Comparison of ENCODE assay signal across 23 cellular contexts in genomic region chr22:42678894-42679293, GRCh38. TPM values are rescaled to one million over a fixed set of nuclear protein-coding genes. Genes with fewer than 3 reads are reported as not detected.
DNase-seq lines count a peak whose midpoint lies in the region; ATAC-seq, FAIRE-seq and TF ChIP-seq lines count a peak whose summit lies in the region.
"Had no signal": no experiment of that assay in that cellular context is flagged by ENCODE, and none has a peak within 500 bp of the region (broad histone marks: within the 10 kb centered on the region; RNA-seq: fewer than 3 reads in every experiment).

No MANE protein-coding gene starts in this region.

- no peak overlapping the region for H2AFZ ChIP-seq in HepG2 (ENCODE audit: low read length)
- H2AFZ ChIP-seq: GM23338 had no signal

- H3K36me3 ChIP-seq in HepG2 (replicated peaks in 1 of 2; ENCODE audit: control insufficient read depth in 1 of 2, insufficient read depth in 2 of 2, low read length in 2 of 2) = no peaks in the 10 kb centered on the region
- no peaks in the 10 kb centered on the region for H3K36me3 ChIP-seq in right lobe of liver
- no peaks in the 10 kb centered on the region for H3K36me3 ChIP-seq in vagina

- H3K27me3 ChIP-seq in HepG2 (ENCODE audit: control insufficient read depth in 1 of 2, insufficient read depth in 2 of 2, low read length in 2 of 2) = no peaks in the 10 kb centered on the region; a peak in 1 of 5 replicates
- no peaks in the 10 kb centered on the region for H3K27me3 ChIP-seq in right lobe of liver
- H3K27me3 ChIP-seq in vagina = no peaks in the 10 kb centered on the region

- H3K4me1 ChIP-seq in HepG2 (ENCODE audit: insufficient read depth, low read length) (peaks cover 67% of the 10 kb centered on the region), right lobe of liver (peaks cover 0 to 21% (median 6%) of the 10 kb centered on the region in 4 donors), vagina (peaks cover 77% of the 10 kb centered on the region)

- H4K20me1 ChIP-seq in HepG2 (ENCODE audit: insufficient read depth, low read length) = no peaks in the 10 kb centered on the region

- no TSS peak for BruUV-seq in HepG2 (replicated peaks; lab: Mats Ljungman, UMichigan)

- no CpG with 5 or more reads among the region's 1 CpG for WGBS in HepG2 (ENCODE audit: low lambda C conversion rate)
- WGBS in right lobe of liver (ENCODE audit: insufficient coverage, low coverage, low lambda C conversion rate, missing lambda C conversion rate) = no CpG with 5 or more reads among the region's 1 CpG

- no peak for DNase-seq in HepG2 (ENCODE audit: low spot score)
- DNase-seq in right lobe of liver = no peak
- no peak for DNase-seq in WTC11 (ENCODE audit: low spot score)
- no peak for DNase-seq in vagina (ENCODE audit: extremely low spot score in 2 of 2)
- no peak for DNase-seq in OCI-M1 (lab: John Stamatoyannopoulos, UW)
- no peak for DNase-seq in activated CD8-positive, alpha-beta T cell treated with anti-CD3 and anti-CD28 coated beads, Interleukin-2, amount 10 ng/mL, durations not matched to agents 7 days and 5 days
- DNase-seq: C1 segment of cervical spinal cord; Calu3; CD4-positive, alpha-beta memory T cell; COR-L47; DMS53; DMS79 treated with DMSO at 0.1 percent for 48 hours; GF-D8; H9 had no signal

- H3K4me3 Mint-ChIP-seq in WTC11 = no peak overlapping the region
- H3K4me3 Mint-ChIP-seq in activated CD8-positive, alpha-beta T cell treated with anti-CD3 and anti-CD28 coated beads, Interleukin-2, amount 10 ng/mL, durations not matched to agents 7 days and 5 days = no peak overlapping the region
- H3K4me3 Mint-ChIP-seq: CD4-positive, alpha-beta memory T cell; GM23338; H9 had no signal

- intact Hi-C loops in HepG2 (cut with micrococcal nuclease; ENCODE audit: unreplicated experiment) (no loop called here), right lobe of liver (cut with DNase I) (no loop called here), vagina (cut with DNase I) (no loop called here)

- no peak overlapping the region for H3K4me2 ChIP-seq in HepG2 (ENCODE audit: low read depth, low read length)
- H3K4me2 ChIP-seq: GM23338 had no signal

- no peak for TF ChIP-seq RAD21 in HepG2 (CRISPR knock-in tag; IDR thresholded peaks at IDR 0.05)

- CTCF ChIA-PET in HepG2 (lab: Yijun Ruan, JAX; ENCODE audit: low intra/inter-chr PET ratio, low total read pairs) (no interaction called here), WTC11 (lab: Charles Lee) (no interaction called here)
- CTCF ChIA-PET in activated CD8-positive, alpha-beta T cell treated with anti-CD3 and anti-CD28 coated beads, Interleukin-2, amount 10 ng/mL, durations not matched to agents 7 days and 5 days (lab: Charles Lee) = no interaction called here

- POLR2A ChIA-PET in HepG2 (lab: Yijun Ruan, JAX) (no interaction called here), WTC11 (lab: Charles Lee) (no interaction called here)
- POLR2A ChIA-PET in activated CD8-positive, alpha-beta T cell treated with anti-CD3 and anti-CD28 coated beads, Interleukin-2, amount 10 ng/mL, durations not matched to agents 7 days and 5 days (lab: Charles Lee) = no interaction called here

- 0 out of 2 replicates have a peak, but pooled peaks cover 6% of the 10 kb centered on the region for H3K27me3 Mint-ChIP-seq in WTC11 (ENCODE audit: low read depth)
- peaks cover 2% of the 10 kb centered on the region for H3K27me3 Mint-ChIP-seq in activated CD8-positive, alpha-beta T cell treated with anti-CD3 and anti-CD28 coated beads, Interleukin-2, amount 10 ng/mL, durations not matched to agents 7 days and 5 days (ENCODE audit: low read depth)

- peaks cover 21% of the 10 kb centered on the region for H3K9me3 Mint-ChIP-seq in WTC11
- no peaks in the 10 kb centered on the region for H3K9me3 Mint-ChIP-seq in activated CD8-positive, alpha-beta T cell treated with anti-CD3 and anti-CD28 coated beads, Interleukin-2, amount 10 ng/mL, durations not matched to agents 7 days and 5 days (ENCODE audit: insufficient read depth)

- H3K9me3 ChIP-seq in HepG2 (ENCODE audit: low read length) = peaks cover 11% of the 10 kb centered on the region; the same call in 1 of the 2 replicates
- no peaks in the 10 kb centered on the region for H3K9me3 ChIP-seq in right lobe of liver
- no peaks in the 10 kb centered on the region for H3K9me3 ChIP-seq in vagina

- H3K9ac ChIP-seq in HepG2 (ENCODE audit: insufficient read depth, low read depth, low read length) = no peak overlapping the region

- no peaks in the 10 kb centered on the region for H3K79me2 ChIP-seq in HepG2 (ENCODE audit: insufficient read depth, low read length)

- in situ Hi-C loops in HepG2 (cut with HindIII; ENCODE audit: extremely low pct_ligation_motif_present, low pct_unique_long_range_greater_than_20kb) = no loop called here

- no peak for ATAC-seq in HepG2
- no peak for ATAC-seq in right lobe of liver
- no peak for ATAC-seq in WTC11
- no peak for ATAC-seq in activated CD8-positive, alpha-beta T cell treated with anti-CD3 and anti-CD28 coated beads, Interleukin-2, amount 10 ng/mL, durations not matched to agents 7 days and 5 days
- ATAC-seq: GM23338, HCT116 had no signal

- FAIRE-seq in HepG2 (lab: Jason Lieb, UNC) = no peak
- FAIRE-seq: GM12891, GM18507 had no signal

- TF ChIP-seq CTCF in HepG2 (CRISPR knock-in tag; IDR thresholded peaks at IDR 0.05) = no peak
- TF ChIP-seq CTCF in right lobe of liver (IDR thresholded peaks at IDR 0.05) = no peak
- TF ChIP-seq CTCF in WTC11 (IDR thresholded peaks at IDR 0.05) = no peak
- TF ChIP-seq CTCF in vagina (IDR thresholded peaks at IDR 0.05) = no peak

- TF ChIP-seq POLR2A in HepG2 (IDR thresholded peaks at IDR 0.05; ENCODE audit: insufficient read depth in 1 of 2, low read depth in 2 of 2, low read length in 2 of 2) (no peak), right lobe of liver (IDR thresholded peaks at IDR 0.05) (no peak), vagina (IDR thresholded peaks at IDR 0.05) (no peak)

- H3K4me3 ChIP-seq in HepG2 (replicated peaks in 1 of 3; ENCODE audit: insufficient read depth in 1 of 3, low read depth in 2 of 3, low read length in 3 of 3) = no peak overlapping the region
- H3K4me3 ChIP-seq in right lobe of liver = no peak overlapping the region
- no peak overlapping the region for H3K4me3 ChIP-seq in vagina
- H3K4me3 ChIP-seq: GM23338 had no signal

- no peak overlapping the region for H3K27ac ChIP-seq in HepG2 (ENCODE audit: extremely low read length, insufficient read depth, low read length)
- H3K27ac ChIP-seq in right lobe of liver = no peak overlapping the region
- peak overlapping the region; percentile 55 for H3K27ac ChIP-seq in vagina

- TF ChIP-seq EP300 in HepG2 (IDR thresholded peaks at IDR 0.05; ENCODE audit: low read depth in 2 of 2, low read length in 2 of 2) = no peak
- TF ChIP-seq EP300 in HepG2 (CRISPR knock-in tag; IDR thresholded peaks at IDR 0.05; ENCODE audit: borderline replicate concordance) = no peak

- H3K36me3 Mint-ChIP-seq in WTC11 = peaks cover 10% of the 10 kb centered on the region
- H3K36me3 Mint-ChIP-seq in activated CD8-positive, alpha-beta T cell treated with anti-CD3 and anti-CD28 coated beads, Interleukin-2, amount 10 ng/mL, durations not matched to agents 7 days and 5 days (ENCODE audit: low read depth) = no peaks in the 10 kb centered on the region

- H3K4me1 Mint-ChIP-seq in WTC11 = peaks cover 3% of the 10 kb centered on the region
- H3K4me1 Mint-ChIP-seq in activated CD8-positive, alpha-beta T cell treated with anti-CD3 and anti-CD28 coated beads, Interleukin-2, amount 10 ng/mL, durations not matched to agents 7 days and 5 days (ENCODE audit: low read depth) = no peaks in the 10 kb centered on the region
- H3K4me1 Mint-ChIP-seq: GM23338 had no signal

- H3K27ac Mint-ChIP-seq in WTC11 = no peak overlapping the region
- H3K27ac Mint-ChIP-seq in activated CD8-positive, alpha-beta T cell treated with anti-CD3 and anti-CD28 coated beads, Interleukin-2, amount 10 ng/mL, durations not matched to agents 7 days and 5 days = no peak overlapping the region
- H3K27ac Mint-ChIP-seq: CD4-positive, alpha-beta memory T cell; GM23338; H9 had no signal

RNA-seq across cellular contexts. Expression of gene CYB5R3, which starts 29.7 kb away (rescaled TPM):
- total RNA-seq in HepG2 (2016; rRNA removed; fragmentation: Illumina TruSeq; extraction: Trizol) = 31.5 and 32.4 TPM in 2 replicates
- total RNA-seq in HepG2 (2016; cell fraction: cytosol; rRNA removed; fragmentation: Illumina TruSeq; extraction: Trizol; ENCODE audit: low read depth) = 9.5 and 9.9 TPM in 2 replicates
- 27.7 and 33.5 TPM in 2 replicates for total RNA-seq in HepG2 (2016; cell fraction: insoluble cytoplasmic fraction; rRNA removed; fragmentation: Illumina TruSeq; extraction: Trizol)
- total RNA-seq in HepG2 (2016; cell fraction: membrane; rRNA removed; fragmentation: Illumina TruSeq; extraction: Trizol) = 19.2 and 24.7 TPM in 2 replicates
- total RNA-seq in HepG2 (2016; cell fraction: nucleus; rRNA removed; fragmentation: Illumina TruSeq; extraction: Trizol) = 26.9 and 30.5 TPM in 2 replicates
- polyA plus RNA-seq in HepG2 (2011; rRNA removed) = 305 and 347 TPM in 2 replicates
- 171 and 227 TPM in 2 replicates for polyA plus RNA-seq in HepG2 (2011; cell fraction: cytosol; rRNA removed)
- polyA plus RNA-seq in HepG2 (2011; cell fraction: nucleus; rRNA removed) = 180 and 209 TPM in 2 replicates
- polyA plus RNA-seq in HepG2 (2012) = 258 and 265 TPM in 2 replicates
- 41.8 and 43.2 TPM in 2 replicates for polyA plus RNA-seq in HepG2 (2016; cell fraction: cytosol; fragmentation: Illumina TruSeq; extraction: Trizol; ENCODE audit: low read depth)
- 103 and 141 TPM in 2 replicates for polyA plus RNA-seq in HepG2 (2016; cell fraction: insoluble cytoplasmic fraction; fragmentation: Illumina TruSeq; extraction: Trizol; ENCODE audit: low read depth)
- 69.2 and 69.5 TPM in 2 replicates for polyA plus RNA-seq in HepG2 (2016; cell fraction: membrane; fragmentation: Illumina TruSeq; extraction: Trizol; ENCODE audit: low read depth)
- polyA plus RNA-seq in HepG2 (2016; cell fraction: nucleus; fragmentation: Illumina TruSeq; extraction: Trizol; ENCODE audit: insufficient read depth, low read depth) = 118 and 123 TPM in 2 replicates
- polyA minus RNA-seq in HepG2 (2011; rRNA and poly(A)+ RNA removed; ENCODE audit: low replicate concordance) = 63.4 and 306 TPM in 2 replicates
- 173 and 208 TPM in 2 replicates for polyA minus RNA-seq in HepG2 (2011; cell fraction: cytosol; rRNA and poly(A)+ RNA removed)
- 50.5 and 63.4 TPM in 2 replicates for polyA minus RNA-seq in HepG2 (2011; cell fraction: nucleus; rRNA and poly(A)+ RNA removed)
- total RNA-seq in right lobe of liver = 100 to 1,000 TPM; 146 to 211 (median 170) TPM
- total RNA-seq in WTC11 (2021) = 85.4 to 98.7 TPM (median 93.9 TPM) in 3 replicates
- 174 TPM for total RNA-seq in vagina
- total RNA-seq in activated CD8-positive, alpha-beta T cell treated with anti-CD3 and anti-CD28 coated beads, Interleukin-2, amount 10 ng/mL, durations not matched to agents 7 days and 5 days = 10 to 100 TPM; 87.7 to 91.4 TPM

RNA-seq across cellular contexts. Expression of gene ATP5MGL, which starts 38.5 kb away (rescaled TPM):
- total RNA-seq in HepG2 (2016; rRNA removed; fragmentation: Illumina TruSeq; extraction: Trizol) (0.97 TPM in 1 of 2 replicates, not detected in the other), right lobe of liver (under 1 TPM in 3 of 6 experiments, not detected in 3; 0.37 to 0.78 (median 0.68) TPM), WTC11 (2021) (0.23 to 0.74 TPM (median 0.25 TPM) in 3 replicates), vagina (not detected)
- total RNA-seq in HepG2 (2016; cell fraction: cytosol; rRNA removed; fragmentation: Illumina TruSeq; extraction: Trizol; ENCODE audit: low read depth) = 0.35 TPM in 1 of 2 replicates, not detected in the other
- total RNA-seq in HepG2 (2016; cell fraction: insoluble cytoplasmic fraction; rRNA removed; fragmentation: Illumina TruSeq; extraction: Trizol) = 0.58 TPM in 1 of 2 replicates, not detected in the other
- total RNA-seq in HepG2 (2016; cell fraction: membrane; rRNA removed; fragmentation: Illumina TruSeq; extraction: Trizol) = not detected in 2 replicates
- 0.69 and 1.2 TPM in 2 replicates for total RNA-seq in HepG2 (2016; cell fraction: nucleus; rRNA removed; fragmentation: Illumina TruSeq; extraction: Trizol)
- 0.40 and 0.50 TPM in 2 replicates for polyA plus RNA-seq in HepG2 (2011; rRNA removed)
- polyA plus RNA-seq in HepG2 (2011; cell fraction: cytosol; rRNA removed) = not detected in 2 replicates
- 0.40 and 1.1 TPM in 2 replicates for polyA plus RNA-seq in HepG2 (2011; cell fraction: nucleus; rRNA removed)
- 0.21 TPM in 1 of 2 replicates, not detected in the other for polyA plus RNA-seq in HepG2 (2012)
- not detected in 2 replicates for polyA plus RNA-seq in HepG2 (2016; cell fraction: cytosol; fragmentation: Illumina TruSeq; extraction: Trizol; ENCODE audit: low read depth)
- polyA plus RNA-seq in HepG2 (2016; cell fraction: insoluble cytoplasmic fraction; fragmentation: Illumina TruSeq; extraction: Trizol; ENCODE audit: low read depth) = not detected in 2 replicates
- polyA plus RNA-seq in HepG2 (2016; cell fraction: membrane; fragmentation: Illumina TruSeq; extraction: Trizol; ENCODE audit: low read depth) = not detected in 2 replicates
- not detected in 2 replicates for polyA plus RNA-seq in HepG2 (2016; cell fraction: nucleus; fragmentation: Illumina TruSeq; extraction: Trizol; ENCODE audit: insufficient read depth, low read depth)
- polyA minus RNA-seq in HepG2 (2011; rRNA and poly(A)+ RNA removed; ENCODE audit: low replicate concordance) = 2.1 and 4.3 TPM in 2 replicates
- not detected in 2 replicates for polyA minus RNA-seq in HepG2 (2011; cell fraction: cytosol; rRNA and poly(A)+ RNA removed)
- 3.9 and 6.5 TPM in 2 replicates for polyA minus RNA-seq in HepG2 (2011; cell fraction: nucleus; rRNA and poly(A)+ RNA removed)
- total RNA-seq in activated CD8-positive, alpha-beta T cell treated with anti-CD3 and anti-CD28 coated beads, Interleukin-2, amount 10 ng/mL, durations not matched to agents 7 days and 5 days = 1 to 10 TPM in 1 of 2 experiments, under 1 TPM in 1; 0.63 to 1.4 TPM
- total RNA-seq: A172, Daoy, G401, GM23338, H4 had no signal
- polyA plus RNA-seq: BJ had no signal

RNA-seq across cellular contexts. Expression of gene A4GALT, which starts 41.8 kb away (rescaled TPM):
- total RNA-seq in HepG2 (2016; rRNA removed; fragmentation: Illumina TruSeq; extraction: Trizol) = 0.09 TPM in 1 of 2 replicates, not detected in the other
- not detected in 2 replicates for total RNA-seq in HepG2 (2016; cell fraction: cytosol; rRNA removed; fragmentation: Illumina TruSeq; extraction: Trizol; ENCODE audit: low read depth)
- total RNA-seq in HepG2 (2016; cell fraction: insoluble cytoplasmic fraction; rRNA removed; fragmentation: Illumina TruSeq; extraction: Trizol) = not detected in 2 replicates
- total RNA-seq in HepG2 (2016; cell fraction: membrane; rRNA removed; fragmentation: Illumina TruSeq; extraction: Trizol) = not detected in 2 replicates
- not detected in 2 replicates for total RNA-seq in HepG2 (2016; cell fraction: nucleus; rRNA removed; fragmentation: Illumina TruSeq; extraction: Trizol)
- polyA plus RNA-seq in HepG2 (2011; rRNA removed) = 1.1 and 2.7 TPM in 2 replicates
- 2.5 and 4.5 TPM in 2 replicates for polyA plus RNA-seq in HepG2 (2011; cell fraction: cytosol; rRNA removed)
- 3.2 and 3.6 TPM in 2 replicates for polyA plus RNA-seq in HepG2 (2011; cell fraction: nucleus; rRNA removed)
- 0.74 and 1.8 TPM in 2 replicates for polyA plus RNA-seq in HepG2 (2012)
- polyA plus RNA-seq in HepG2 (2016; cell fraction: cytosol; fragmentation: Illumina TruSeq; extraction: Trizol; ENCODE audit: low read depth) = not detected in 2 replicates
- polyA plus RNA-seq in HepG2 (2016; cell fraction: insoluble cytoplasmic fraction; fragmentation: Illumina TruSeq; extraction: Trizol; ENCODE audit: low read depth) = 0.15 TPM in 1 of 2 replicates, not detected in the other
- 0.09 TPM in 1 of 2 replicates, not detected in the other for polyA plus RNA-seq in HepG2 (2016; cell fraction: membrane; fragmentation: Illumina TruSeq; extraction: Trizol; ENCODE audit: low read depth)
- polyA plus RNA-seq in HepG2 (2016; cell fraction: nucleus; fragmentation: Illumina TruSeq; extraction: Trizol; ENCODE audit: insufficient read depth, low read depth) = not detected in 2 replicates
- polyA minus RNA-seq in HepG2 (2011; rRNA and poly(A)+ RNA removed; ENCODE audit: low replicate concordance) = 7.6 and 7.8 TPM in 2 replicates
- polyA minus RNA-seq in HepG2 (2011; cell fraction: cytosol; rRNA and poly(A)+ RNA removed) = 1.5 and 2.5 TPM in 2 replicates
- polyA minus RNA-seq in HepG2 (2011; cell fraction: nucleus; rRNA and poly(A)+ RNA removed) = 2.1 and 2.9 TPM in 2 replicates
- total RNA-seq in right lobe of liver = 1 to 10 TPM in 5 of 6 experiments, under 1 TPM in 1; 0.86 to 3.7 (median 2.2) TPM
- total RNA-seq in WTC11 (2021) = 13.9 to 22.1 TPM (median 16.8 TPM) in 3 replicates
- 35.6 TPM for total RNA-seq in vagina
- total RNA-seq in activated CD8-positive, alpha-beta T cell treated with anti-CD3 and anti-CD28 coated beads, Interleukin-2, amount 10 ng/mL, durations not matched to agents 7 days and 5 days = under 1 TPM in 1 of 2 experiments, not detected in 1; 0.16 TPM
- polyA plus RNA-seq: CD4-positive, alpha-beta memory T cell had no signal

Comparison
In these comparisons a context has a peak if more than half of its experiments do, and no peak if none do; other contexts are left out.
1. Of the 50 proteins assayed by ChIP-seq in both HepG2 and WTC11: peak only in HepG2: none; only in WTC11: GABPB1; in both: none; in neither: 49.